Comparison of ENCODE assay signal across 12 cellular contexts in the genomic region with DNA sequence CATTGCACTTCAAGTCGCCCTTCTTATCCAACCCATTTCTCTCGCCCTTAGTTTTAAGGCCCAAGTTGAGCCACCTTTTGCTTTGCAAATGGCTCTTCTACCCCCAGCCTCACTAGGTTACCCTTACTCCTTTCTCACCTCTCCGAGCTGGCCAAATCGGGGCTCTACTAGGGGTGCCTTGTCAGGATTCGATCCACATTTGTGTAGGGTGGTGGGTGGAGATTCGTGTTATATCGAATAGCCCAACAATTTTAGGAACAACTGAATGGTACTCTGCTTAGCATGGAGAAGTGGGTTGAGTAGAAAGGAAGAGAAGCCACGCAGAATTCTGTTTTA. TPM values are rescaled to one million over a fixed set of nuclear protein-coding genes. Genes with fewer than 3 reads are reported as not detected.
A peak's percentile ranks its signal among the peaks of the same experiment; 100 is the strongest.
DNase-seq lines count a peak whose midpoint lies in the region; ATAC-seq and TF ChIP-seq lines count a peak whose summit lies in the region.
"Had no signal": no experiment of that assay in that cellular context is flagged by ENCODE, and none has a peak within 500 bp of the region (broad histone marks: within the 10 kb centered on the region; RNA-seq: fewer than 3 reads in every experiment).

No MANE protein-coding gene starts in this region.

- DNase-seq in GM03348 (ENCODE audit: low spot score) = peak; percentile 4
- DNase-seq in ascending aorta (ENCODE audit: low spot score in 2 of 2) = no peak
- no peak for DNase-seq in gastrocnemius medialis
- no peak for DNase-seq in NCI-H1694 (lab: John Stamatoyannopoulos, UW)
- no peak for DNase-seq in islet precursor cell
- no peak for DNase-seq in T1000 (lab: John Stamatoyannopoulos, UW)
- no peak for DNase-seq in NCI-H1930 (lab: John Stamatoyannopoulos, UW)
- DNase-seq: activated CD4-positive, alpha-beta memory T cell treated with anti-CD3 and anti-CD28 coated beads for 36 hours; HCEC 1CT; NCI-H1436 treated with DMSO at 0.1 percent for 48 hours; RPMI8226 had no signal

- peak overlapping the region; percentile 82 to 83 for H3K4me3 ChIP-seq in ascending aorta
- H3K4me3 ChIP-seq in iPS-11a (ENCODE audit: low read depth, low read length) = peak overlapping the region; percentile 35
- H3K4me3 ChIP-seq in gastrocnemius medialis = peak overlapping the region; percentile 55 to 68 (median 62)

- H3K36me3 ChIP-seq in ascending aorta (no peaks in the 10 kb centered on the region), gastrocnemius medialis (no peaks in the 10 kb centered on the region)

- no peak for TF ChIP-seq POLR2A in gastrocnemius medialis (IDR thresholded peaks at IDR 0.05)

- in situ Hi-C loops in gastrocnemius medialis (cut with MboI; ENCODE audit: low sequenced_read_pairs in 4 of 4) = no loop called here

- H3K4me1 ChIP-seq in ascending aorta (peaks cover 0 to 6% of the 10 kb centered on the region in 2 donors), gastrocnemius medialis (peaks cover 0 to 15% of the 10 kb centered on the region in 2 donors)

- H3K27me3 ChIP-seq in ascending aorta = no peaks in the 10 kb centered on the region
- H3K27me3 ChIP-seq in gastrocnemius medialis = peaks cover 35 to 41% (median 41%) of the 10 kb centered on the region in 3 donors

- intact Hi-C loops in ascending aorta (cut with DNase I) (loop anchor here (2.0 kb wide), 1 partner anchor 44 kb away; no protein-coding TSS in a partner anchor), gastrocnemius medialis (cut with DNase I; ENCODE audit: low total_unique reads) (no loop called here)

- ATAC-seq in gastrocnemius medialis = no peak

- TF ChIP-seq CTCF in ascending aorta (IDR thresholded peaks at IDR 0.05) (no peak), gastrocnemius medialis (IDR thresholded peaks at IDR 0.05 in 4 of 5, conservative IDR thresholded peaks at IDR 0.05 in 1 of 5) (no peak)

- no peaks in the 10 kb centered on the region for H3K9me3 ChIP-seq in ascending aorta
- H3K9me3 ChIP-seq in gastrocnemius medialis = no peaks in the 10 kb centered on the region

- peak overlapping the region; percentile 59 to 78 for H3K27ac ChIP-seq in ascending aorta
- H3K27ac ChIP-seq in gastrocnemius medialis = peak overlapping the region in 1 of 4 donors; percentile 29

RNA-seq across cellular contexts. Expression of a gene that starts 3.5 kb away (rescaled TPM):
- total RNA-seq in ascending aorta (25.2 TPM), gastrocnemius medialis (1 to 10 TPM; 3.3 to 9.8 (median 4.8) TPM)
- total RNA-seq: activated CD4-positive, alpha-beta memory T cell treated with anti-CD3 and anti-CD28 coated beads for 36 hours had no signal
